Comparison of ENCODE assay signal across 3 cellular contexts in the genomic region with DNA sequence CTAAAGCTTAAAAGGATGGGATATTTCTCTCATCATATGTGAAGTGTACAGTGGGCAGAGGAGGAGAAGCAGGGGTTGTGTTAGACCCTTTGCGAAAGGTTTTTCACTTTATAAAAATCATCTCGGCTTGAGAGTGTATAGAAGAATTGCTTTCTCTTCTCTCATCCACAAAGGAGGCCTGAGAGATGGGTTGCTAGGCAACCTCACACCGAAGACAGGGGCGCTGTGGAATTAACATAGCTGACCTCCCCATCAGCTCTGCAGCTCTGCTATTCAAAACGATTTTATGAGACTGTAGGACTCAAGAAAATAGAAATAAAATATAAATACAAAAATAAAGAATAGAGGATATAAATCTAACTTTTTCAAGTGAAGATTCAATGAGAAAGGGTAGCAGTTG.
TF ChIP-seq lines count a peak whose summit lies in the region.

No MANE protein-coding gene starts in this region.

TF ChIP-seq in GM23338, 12 proteins besides CTCF, POLR2A, EP300 and RAD21:
- no peak for TF ChIP-seq ZNF114 (CRISPR knock-in tag; IDR thresholded peaks at IDR 0.05)
- no peak for TF ChIP-seq EZH2phosphoT487 (IDR thresholded peaks at IDR 0.05; ENCODE audit: unreplicated experiment)
- TF ChIP-seq POLR2AphosphoS5 (IDR thresholded peaks at IDR 0.05; ENCODE audit: low read depth): no peak

TF ChIP-seq in K562, 482 proteins besides CTCF, POLR2A, EP300 and RAD21:
- peak; percentile 72 for TF ChIP-seq RFX1 (IDR thresholded peaks at IDR 0.05)
- TF ChIP-seq, protein P1, sequence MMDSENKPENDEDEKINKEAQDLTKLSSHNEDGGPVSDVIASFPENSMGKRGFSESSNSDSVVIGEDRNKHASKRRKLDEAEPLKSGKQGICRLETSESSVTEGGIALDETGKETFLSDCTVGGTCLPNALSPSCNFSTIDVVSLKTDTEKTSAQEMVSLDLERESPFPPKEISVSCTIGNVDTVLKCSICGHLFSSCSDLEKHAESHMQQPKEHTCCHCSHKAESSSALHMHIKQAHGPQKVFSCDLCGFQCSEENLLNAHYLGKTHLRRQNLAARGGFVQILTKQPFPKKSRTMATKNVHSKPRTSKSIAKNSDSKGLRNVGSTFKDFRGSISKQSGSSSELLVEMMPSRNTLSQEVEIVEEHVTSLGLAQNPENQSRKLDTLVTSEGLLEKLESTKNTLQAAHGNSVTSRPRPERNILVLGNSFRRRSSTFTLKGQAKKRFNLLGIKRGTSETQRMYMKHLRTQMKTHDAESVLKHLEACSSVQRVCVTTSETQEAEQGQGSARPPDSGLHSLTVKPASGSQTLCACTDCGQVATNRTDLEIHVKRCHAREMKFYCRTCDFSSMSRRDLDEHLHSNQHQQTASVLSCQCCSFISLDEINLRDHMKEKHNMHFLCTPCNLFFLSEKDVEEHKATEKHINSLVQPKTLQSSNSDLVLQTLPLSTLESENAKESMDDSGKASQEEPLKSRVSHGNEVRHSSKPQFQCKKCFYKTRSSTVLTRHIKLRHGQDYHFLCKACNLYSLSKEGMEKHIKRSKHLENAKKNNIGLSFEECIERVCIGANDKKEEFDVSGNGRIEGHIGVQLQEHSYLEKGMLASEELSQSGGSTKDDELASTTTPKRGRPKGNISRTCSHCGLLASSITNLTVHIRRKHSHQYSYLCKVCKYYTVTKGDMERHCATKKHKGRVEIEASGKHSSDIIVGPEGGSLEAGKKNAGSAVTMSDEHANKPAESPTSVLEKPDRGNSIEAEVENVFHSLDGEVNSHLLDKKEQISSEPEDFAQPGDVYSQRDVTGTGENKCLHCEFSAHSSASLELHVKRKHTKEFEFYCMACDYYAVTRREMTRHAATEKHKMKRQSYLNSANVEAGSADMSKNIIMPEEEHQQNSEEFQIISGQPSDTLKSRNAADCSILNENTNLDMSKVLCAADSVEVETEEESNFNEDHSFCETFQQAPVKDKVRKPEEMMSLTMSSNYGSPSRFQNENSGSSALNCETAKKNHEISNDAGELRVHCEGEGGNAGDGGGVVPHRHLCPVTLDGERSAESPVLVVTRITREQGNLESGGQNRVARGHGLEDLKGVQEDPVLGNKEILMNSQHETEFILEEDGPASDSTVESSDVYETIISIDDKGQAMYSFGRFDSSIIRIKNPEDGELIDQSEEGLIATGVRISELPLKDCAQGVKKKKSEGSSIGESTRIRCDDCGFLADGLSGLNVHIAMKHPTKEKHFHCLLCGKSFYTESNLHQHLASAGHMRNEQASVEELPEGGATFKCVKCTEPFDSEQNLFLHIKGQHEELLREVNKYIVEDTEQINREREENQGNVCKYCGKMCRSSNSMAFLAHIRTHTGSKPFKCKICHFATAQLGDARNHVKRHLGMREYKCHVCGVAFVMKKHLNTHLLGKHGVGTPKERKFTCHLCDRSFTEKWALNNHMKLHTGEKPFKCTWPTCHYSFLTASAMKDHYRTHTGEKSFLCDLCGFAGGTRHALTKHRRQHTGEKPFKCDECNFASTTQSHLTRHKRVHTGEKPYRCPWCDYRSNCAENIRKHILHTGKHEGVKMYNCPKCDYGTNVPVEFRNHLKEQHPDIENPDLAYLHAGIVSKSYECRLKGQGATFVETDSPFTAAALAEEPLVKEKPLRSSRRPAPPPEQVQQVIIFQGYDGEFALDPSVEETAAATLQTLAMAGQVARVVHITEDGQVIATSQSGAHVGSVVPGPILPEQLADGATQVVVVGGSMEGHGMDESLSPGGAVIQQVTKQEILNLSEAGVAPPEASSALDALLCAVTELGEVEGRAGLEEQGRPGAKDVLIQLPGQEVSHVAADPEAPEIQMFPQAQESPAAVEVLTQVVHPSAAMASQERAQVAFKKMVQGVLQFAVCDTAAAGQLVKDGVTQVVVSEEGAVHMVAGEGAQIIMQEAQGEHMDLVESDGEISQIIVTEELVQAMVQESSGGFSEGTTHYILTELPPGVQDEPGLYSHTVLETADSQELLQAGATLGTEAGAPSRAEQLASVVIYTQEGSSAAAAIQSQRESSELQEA (IDR thresholded peaks at IDR 0.05; ENCODE audit: low read depth): no peak

TF ChIP-seq in neural cell, 6 proteins besides CTCF, POLR2A, EP300 and RAD21:
- TF ChIP-seq POLR2AphosphoS5 (IDR thresholded peaks at IDR 0.05): no peak
- no peak for TF ChIP-seq MXI1 (conservative IDR thresholded peaks at IDR 0.05; ENCODE audit: poor library complexity, severe bottlenecking)
- TF ChIP-seq EZH2 (IDR thresholded peaks at IDR 0.05; ENCODE audit: borderline replicate concordance, insufficient read depth, low read length, poor library complexity, severe bottlenecking): no peak
- TF ChIP-seq, protein P2, sequence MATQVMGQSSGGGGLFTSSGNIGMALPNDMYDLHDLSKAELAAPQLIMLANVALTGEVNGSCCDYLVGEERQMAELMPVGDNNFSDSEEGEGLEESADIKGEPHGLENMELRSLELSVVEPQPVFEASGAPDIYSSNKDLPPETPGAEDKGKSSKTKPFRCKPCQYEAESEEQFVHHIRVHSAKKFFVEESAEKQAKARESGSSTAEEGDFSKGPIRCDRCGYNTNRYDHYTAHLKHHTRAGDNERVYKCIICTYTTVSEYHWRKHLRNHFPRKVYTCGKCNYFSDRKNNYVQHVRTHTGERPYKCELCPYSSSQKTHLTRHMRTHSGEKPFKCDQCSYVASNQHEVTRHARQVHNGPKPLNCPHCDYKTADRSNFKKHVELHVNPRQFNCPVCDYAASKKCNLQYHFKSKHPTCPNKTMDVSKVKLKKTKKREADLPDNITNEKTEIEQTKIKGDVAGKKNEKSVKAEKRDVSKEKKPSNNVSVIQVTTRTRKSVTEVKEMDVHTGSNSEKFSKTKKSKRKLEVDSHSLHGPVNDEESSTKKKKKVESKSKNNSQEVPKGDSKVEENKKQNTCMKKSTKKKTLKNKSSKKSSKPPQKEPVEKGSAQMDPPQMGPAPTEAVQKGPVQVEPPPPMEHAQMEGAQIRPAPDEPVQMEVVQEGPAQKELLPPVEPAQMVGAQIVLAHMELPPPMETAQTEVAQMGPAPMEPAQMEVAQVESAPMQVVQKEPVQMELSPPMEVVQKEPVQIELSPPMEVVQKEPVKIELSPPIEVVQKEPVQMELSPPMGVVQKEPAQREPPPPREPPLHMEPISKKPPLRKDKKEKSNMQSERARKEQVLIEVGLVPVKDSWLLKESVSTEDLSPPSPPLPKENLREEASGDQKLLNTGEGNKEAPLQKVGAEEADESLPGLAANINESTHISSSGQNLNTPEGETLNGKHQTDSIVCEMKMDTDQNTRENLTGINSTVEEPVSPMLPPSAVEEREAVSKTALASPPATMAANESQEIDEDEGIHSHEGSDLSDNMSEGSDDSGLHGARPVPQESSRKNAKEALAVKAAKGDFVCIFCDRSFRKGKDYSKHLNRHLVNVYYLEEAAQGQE (IDR thresholded peaks at IDR 0.05; ENCODE audit: borderline replicate concordance): no peak
- TF ChIP-seq SMC3 (conservative IDR thresholded peaks at IDR 0.05; ENCODE audit: poor library complexity): no peak
- no peak for TF ChIP-seq TAF1 (IDR thresholded peaks at IDR 0.05; ENCODE audit: low read depth)
